Comparison of ENCODE assay signal across 2 cellular contexts in genomic region chr7:50641442-50642405, GRCh38.
A peak's percentile ranks its signal among the peaks of the same experiment; 100 is the strongest.
TF ChIP-seq lines count a peak whose summit lies in the region.

No MANE protein-coding gene starts in this region.

TF ChIP-seq in K562, 482 proteins besides CTCF, POLR2A, EP300 and RAD21 (continued from another document):
- TF ChIP-seq PCBP1 (IDR thresholded peaks at IDR 0.05; ENCODE audit: low read depth, low read length, poor library complexity, severe bottlenecking) (no peak), ZSCAN32 (CRISPR knock-in tag; IDR thresholded peaks at IDR 0.05) (no peak), ZFP30 (CRISPR knock-in tag; IDR thresholded peaks at IDR 0.05; ENCODE audit: borderline replicate concordance) (no peak), MITF (IDR thresholded peaks at IDR 0.05) (no peak), NCOA1 (IDR thresholded peaks at IDR 0.05; ENCODE audit: low read depth) (no peak)

TF ChIP-seq in HepG2, 621 proteins besides CTCF, POLR2A, EP300 and RAD21 (continued from another document):
- TF ChIP-seq STAG1 (CRISPR knock-in tag; IDR thresholded peaks at IDR 0.05): peak; percentile 61
